ENCODE assay signal across 2 cellular contexts in the genomic region with DNA sequence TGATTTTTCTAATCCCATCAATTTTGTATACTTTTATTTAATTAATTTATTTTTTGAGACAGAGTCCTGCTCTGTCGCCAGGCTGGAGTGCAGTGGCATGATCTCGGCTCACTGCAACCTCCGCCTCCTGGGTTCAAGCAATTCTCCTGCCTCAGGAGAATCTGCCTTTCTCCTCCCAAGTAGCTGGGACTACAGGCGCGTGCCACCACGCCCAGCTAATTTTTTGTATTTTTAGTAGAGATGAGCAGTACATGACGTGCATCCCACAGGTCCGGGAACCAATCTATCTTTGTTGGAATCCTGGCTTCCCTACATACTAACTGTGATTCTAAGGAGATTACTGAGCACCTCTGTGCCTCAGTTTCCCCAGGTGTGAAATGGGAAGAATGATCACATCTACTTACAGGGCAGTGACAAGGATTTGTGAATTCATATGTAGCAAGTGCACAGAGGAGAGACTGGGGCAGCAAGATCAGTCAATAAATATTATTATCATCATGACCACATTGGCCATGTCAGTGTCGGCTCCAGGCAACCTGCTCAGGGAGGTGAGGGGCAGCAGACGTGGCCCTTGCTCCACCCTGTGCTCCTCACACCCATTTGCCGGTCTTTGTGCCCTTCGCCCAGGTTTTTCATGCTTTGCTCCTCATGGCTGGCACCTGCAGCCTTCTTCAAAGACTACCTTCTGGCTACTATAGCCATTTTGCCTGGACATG.
TF ChIP-seq lines count a peak whose summit lies in the region.

No MANE protein-coding gene starts in this region.

TF ChIP-seq in GM23338, 12 proteins besides CTCF, POLR2A, EP300 and RAD21 (continues in another document):
- no peak for TF ChIP-seq EZH2phosphoT487 (IDR thresholded peaks at IDR 0.05; ENCODE audit: unreplicated experiment)
- TF ChIP-seq, protein P1, sequence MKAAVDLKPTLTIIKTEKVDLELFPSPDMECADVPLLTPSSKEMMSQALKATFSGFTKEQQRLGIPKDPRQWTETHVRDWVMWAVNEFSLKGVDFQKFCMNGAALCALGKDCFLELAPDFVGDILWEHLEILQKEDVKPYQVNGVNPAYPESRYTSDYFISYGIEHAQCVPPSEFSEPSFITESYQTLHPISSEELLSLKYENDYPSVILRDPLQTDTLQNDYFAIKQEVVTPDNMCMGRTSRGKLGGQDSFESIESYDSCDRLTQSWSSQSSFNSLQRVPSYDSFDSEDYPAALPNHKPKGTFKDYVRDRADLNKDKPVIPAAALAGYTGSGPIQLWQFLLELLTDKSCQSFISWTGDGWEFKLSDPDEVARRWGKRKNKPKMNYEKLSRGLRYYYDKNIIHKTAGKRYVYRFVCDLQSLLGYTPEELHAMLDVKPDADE (IDR thresholded peaks at IDR 0.05) = no peak
- no peak for TF ChIP-seq CREB1 (CRISPR knock-in tag; IDR thresholded peaks at IDR 0.05; ENCODE audit: low read depth)
- no peak for TF ChIP-seq NANOG (IDR thresholded peaks at IDR 0.05; ENCODE audit: borderline replicate concordance)
- TF ChIP-seq STAT1 (IDR thresholded peaks at IDR 0.05; ENCODE audit: unreplicated experiment) = no peak
- TF ChIP-seq JUNB (IDR thresholded peaks at IDR 0.05; ENCODE audit: unreplicated experiment) = no peak
- TF ChIP-seq, protein P2, sequence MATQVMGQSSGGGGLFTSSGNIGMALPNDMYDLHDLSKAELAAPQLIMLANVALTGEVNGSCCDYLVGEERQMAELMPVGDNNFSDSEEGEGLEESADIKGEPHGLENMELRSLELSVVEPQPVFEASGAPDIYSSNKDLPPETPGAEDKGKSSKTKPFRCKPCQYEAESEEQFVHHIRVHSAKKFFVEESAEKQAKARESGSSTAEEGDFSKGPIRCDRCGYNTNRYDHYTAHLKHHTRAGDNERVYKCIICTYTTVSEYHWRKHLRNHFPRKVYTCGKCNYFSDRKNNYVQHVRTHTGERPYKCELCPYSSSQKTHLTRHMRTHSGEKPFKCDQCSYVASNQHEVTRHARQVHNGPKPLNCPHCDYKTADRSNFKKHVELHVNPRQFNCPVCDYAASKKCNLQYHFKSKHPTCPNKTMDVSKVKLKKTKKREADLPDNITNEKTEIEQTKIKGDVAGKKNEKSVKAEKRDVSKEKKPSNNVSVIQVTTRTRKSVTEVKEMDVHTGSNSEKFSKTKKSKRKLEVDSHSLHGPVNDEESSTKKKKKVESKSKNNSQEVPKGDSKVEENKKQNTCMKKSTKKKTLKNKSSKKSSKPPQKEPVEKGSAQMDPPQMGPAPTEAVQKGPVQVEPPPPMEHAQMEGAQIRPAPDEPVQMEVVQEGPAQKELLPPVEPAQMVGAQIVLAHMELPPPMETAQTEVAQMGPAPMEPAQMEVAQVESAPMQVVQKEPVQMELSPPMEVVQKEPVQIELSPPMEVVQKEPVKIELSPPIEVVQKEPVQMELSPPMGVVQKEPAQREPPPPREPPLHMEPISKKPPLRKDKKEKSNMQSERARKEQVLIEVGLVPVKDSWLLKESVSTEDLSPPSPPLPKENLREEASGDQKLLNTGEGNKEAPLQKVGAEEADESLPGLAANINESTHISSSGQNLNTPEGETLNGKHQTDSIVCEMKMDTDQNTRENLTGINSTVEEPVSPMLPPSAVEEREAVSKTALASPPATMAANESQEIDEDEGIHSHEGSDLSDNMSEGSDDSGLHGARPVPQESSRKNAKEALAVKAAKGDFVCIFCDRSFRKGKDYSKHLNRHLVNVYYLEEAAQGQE (IDR thresholded peaks at IDR 0.05; ENCODE audit: unreplicated experiment) = no peak
- TF ChIP-seq ZNF114 (CRISPR knock-in tag; IDR thresholded peaks at IDR 0.05) = no peak

TF ChIP-seq in GM12878, 131 proteins besides CTCF, POLR2A, EP300 and RAD21:
- TF ChIP-seq NFXL1 (IDR thresholded peaks at IDR 0.05; ENCODE audit: borderline replicate concordance) (peak; percentile 44; the same call in 1 of the 2 replicates), ZNF384 (IDR thresholded peaks at IDR 0.05; ENCODE audit: borderline replicate concordance, low read depth, low read length) (no peak)
TF ChIP-seq in GM12878: peak in this region for 1.
